1 cellular context compared by ENCODE assay signal in the genomic region with DNA sequence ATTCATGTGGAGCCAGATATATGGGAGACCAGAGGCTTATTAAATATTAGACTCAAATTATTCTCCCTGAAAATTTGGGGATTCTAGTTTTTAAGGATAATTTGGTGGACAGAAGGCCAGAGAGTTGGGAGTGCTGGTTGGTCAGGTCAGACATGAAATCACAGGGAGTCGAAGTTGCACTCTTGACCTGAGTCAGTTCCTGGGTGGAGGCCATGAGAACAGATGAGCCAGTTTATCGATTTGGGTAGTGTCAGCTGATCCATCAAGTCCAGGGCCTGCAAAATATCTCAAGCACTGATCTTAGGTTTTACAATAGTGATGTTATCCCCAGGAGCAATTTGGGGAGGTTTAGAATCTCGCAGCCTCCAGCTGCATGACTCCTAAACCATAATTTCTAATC.
TF ChIP-seq lines count a peak whose summit lies in the region.

No MANE protein-coding gene starts in this region.

TF ChIP-seq in HepG2, 621 proteins besides CTCF, POLR2A, EP300 and RAD21 (continued from another document):
- TF ChIP-seq ZNF33A (CRISPR knock-in tag; IDR thresholded peaks at IDR 0.05; ENCODE audit: borderline replicate concordance): no peak
- no peak for TF ChIP-seq STAT5B (CRISPR knock-in tag; IDR thresholded peaks at IDR 0.05)
- TF ChIP-seq ZFP41 (CRISPR knock-in tag; IDR thresholded peaks at IDR 0.05; ENCODE audit: borderline replicate concordance): no peak
- TF ChIP-seq, protein P1, sequence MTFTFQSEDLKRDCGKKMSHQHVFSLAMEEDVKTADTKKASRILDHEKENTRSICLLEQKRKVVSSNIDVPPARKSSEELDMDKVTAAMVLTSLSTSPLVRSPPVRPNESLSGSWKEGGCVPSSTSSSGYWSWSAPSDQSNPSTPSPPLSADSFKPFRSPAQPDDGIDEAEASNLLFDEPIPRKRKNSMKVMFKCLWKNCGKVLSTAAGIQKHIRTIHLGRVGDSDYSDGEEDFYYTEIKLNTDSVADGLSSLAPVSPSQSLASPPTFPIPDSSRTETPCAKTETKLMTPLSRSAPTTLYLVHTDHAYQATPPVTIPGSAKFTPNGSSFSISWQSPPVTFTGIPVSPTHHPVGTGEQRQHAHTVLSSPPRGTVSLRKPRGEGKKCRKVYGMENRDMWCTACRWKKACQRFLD (CRISPR knock-in tag; IDR thresholded peaks at IDR 0.05; ENCODE audit: borderline replicate concordance): no peak
- no peak for TF ChIP-seq ZNF619 (CRISPR knock-in tag; IDR thresholded peaks at IDR 0.05)
- TF ChIP-seq ZNF577 (CRISPR knock-in tag; IDR thresholded peaks at IDR 0.05; ENCODE audit: borderline replicate concordance, low read depth): no peak
- no peak for TF ChIP-seq ZNF674 (CRISPR knock-in tag; IDR thresholded peaks at IDR 0.05; ENCODE audit: low read depth)
- no peak for TF ChIP-seq ZGPAT (CRISPR knock-in tag; IDR thresholded peaks at IDR 0.05)
- TF ChIP-seq ZNF496 (CRISPR knock-in tag; IDR thresholded peaks at IDR 0.05; ENCODE audit: insufficient replicate concordance): no peak
- TF ChIP-seq CHD2 (IDR thresholded peaks at IDR 0.05; ENCODE audit: low read depth, low read length): no peak
